9 cellular contexts compared by ENCODE assay signal in genomic region chrX:153819398-153820083, GRCh38. TPM values are rescaled to one million over a fixed set of nuclear protein-coding genes. Genes with fewer than 3 reads are reported as not detected.
DNase-seq lines count a peak whose midpoint lies in the region; ATAC-seq and TF ChIP-seq lines count a peak whose summit lies in the region.
"Had no signal": no experiment of that assay in that cellular context is flagged by ENCODE, and none has a peak within 500 bp of the region (broad histone marks: within the 10 kb centered on the region; RNA-seq: fewer than 3 reads in every experiment).

No MANE protein-coding gene starts in this region.

- DNase-seq in AG04450 (ENCODE audit: low read depth, low spot score) (no peak), choroid plexus epithelial cell (ENCODE audit: low read depth) (no peak), posterior vena cava (ENCODE audit: low spot score) (no peak)
- DNase-seq in naive thymus-derived CD8-positive, alpha-beta T cell = no peak
- no peak for DNase-seq in stimulated activated CD4-positive, alpha-beta T cell treated with anti-CD3 and anti-CD28 coated beads, Interleukin-4, amount 100 ng/mL, for 1 hour

- no peaks in the 10 kb centered on the region for H3K27me3 Mint-ChIP-seq in naive thymus-derived CD8-positive, alpha-beta T cell

- peak overlapping the region; percentile 39; the same call in 1 of the 2 replicates for H3K9ac ChIP-seq in HUES48 (ENCODE audit: low read depth, low read length)

- no peak overlapping the region for H3K27ac ChIP-seq in AG04450 (ENCODE audit: low read depth, low read length)
- H3K27ac ChIP-seq in HUES48 (ENCODE audit: low read depth, low read length) = peak overlapping the region; percentile 67
- H3K27ac ChIP-seq: epithelial cell of prostate had no signal

- H3K27ac Mint-ChIP-seq in naive thymus-derived CD8-positive, alpha-beta T cell = peak overlapping the region in 4 of 10 donors; percentile 13 to 67 (median 42)

- peaks cover 19 to 56% (median 44%) of the 10 kb centered on the region in 4 donors for H3K4me1 Mint-ChIP-seq in naive thymus-derived CD8-positive, alpha-beta T cell

- H3K36me3 Mint-ChIP-seq in naive thymus-derived CD8-positive, alpha-beta T cell = no peaks in the 10 kb centered on the region

- H3K4me3 ChIP-seq in AG04450 (ENCODE audit: low read depth, low read length) (peak overlapping the region; percentile 45), HUES48 (ENCODE audit: low read depth, low read length) (peak overlapping the region; percentile 48), choroid plexus epithelial cell (ENCODE audit: low read depth, low read length) (peak overlapping the region; percentile 29)

- H3K36me3 ChIP-seq in HUES48 (ENCODE audit: control insufficient read depth, insufficient read depth, low read length) = no peaks in the 10 kb centered on the region

- no peaks in the 10 kb centered on the region for H3K9me3 ChIP-seq in AG04450 (ENCODE audit: control insufficient read depth, insufficient read depth, low read length)
- peaks cover 38% of the 10 kb centered on the region for H3K9me3 ChIP-seq in HUES48 (ENCODE audit: control insufficient read depth, insufficient read depth, low read length)

- peak in 1 of 2 donors; percentile 5 for ATAC-seq in naive thymus-derived CD8-positive, alpha-beta T cell
- ATAC-seq in HG03439 (IDR thresholded peaks at IDR 0.05; ENCODE audit: unreplicated experiment) = no peak
- no peak for ATAC-seq in HG03442 (IDR thresholded peaks at IDR 0.05; ENCODE audit: unreplicated experiment)

- intact Hi-C loops in posterior vena cava (cut with DNase I) = no loop called here

- TF ChIP-seq CTCF in AG04450 (IDR thresholded peaks at IDR 0.05; ENCODE audit: low read depth, low read length) (no peak), choroid plexus epithelial cell (conservative IDR thresholded peaks at IDR 0.05; ENCODE audit: low read depth, low read length) (no peak)

- no peaks in the 10 kb centered on the region for H3K9me3 Mint-ChIP-seq in naive thymus-derived CD8-positive, alpha-beta T cell

- CTCF ChIA-PET in AG04450 (lab: Charles Lee) = interaction anchor here (1.0 kb wide), 1 partner anchor 103 kb away, joined by 4 read pairs; no protein-coding TSS in a partner anchor

- peaks cover 2% of the 10 kb centered on the region for H3K27me3 ChIP-seq in AG04450 (ENCODE audit: control insufficient read depth, insufficient read depth, low read length)
- H3K27me3 ChIP-seq in HUES48 (ENCODE audit: control insufficient read depth, insufficient read depth, low read length) = no peaks in the 10 kb centered on the region

- H3K4me3 Mint-ChIP-seq in naive thymus-derived CD8-positive, alpha-beta T cell = peak overlapping the region; percentile 30 to 62 (median 46)

- POLR2A ChIA-PET in AG04450 (lab: Yijun Ruan, JAX) = no interaction called here
- POLR2A ChIA-PET in naive thymus-derived CD8-positive, alpha-beta T cell (lab: Charles Lee) = interaction anchor here (0.7 kb wide), 1 partner anchor 668 kb away, joined by 4 read pairs; no protein-coding TSS in a partner anchor

- peaks cover 7% of the 10 kb centered on the region; the same call in 1 of the 2 replicates for H3K4me1 ChIP-seq in HUES48 (ENCODE audit: control insufficient read depth, insufficient read depth, low read length)

RNA-seq across cellular contexts. Expression of gene PDZD4, which starts 10.8 kb away (rescaled TPM):
- 0.04 and 0.29 TPM in 2 replicates for polyA plus RNA-seq in AG04450 (2011; rRNA removed)
- 0.18 and 0.30 TPM in 2 replicates for polyA minus RNA-seq in AG04450 (2011; rRNA and poly(A)+ RNA removed)
- under 1 TPM; 0.31 to 0.66 TPM for total RNA-seq in naive thymus-derived CD8-positive, alpha-beta T cell
- polyA plus RNA-seq in naive thymus-derived CD8-positive, alpha-beta T cell = 1 to 10 TPM in 1 of 3 donors, under 1 TPM in 1, not detected in 1; 0.41 to 1.5 TPM
- total RNA-seq in posterior vena cava = 10 to 100 TPM; 21.0 to 22.9 TPM

RNA-seq across cellular contexts. Expression of gene SSR4, which starts 25.1 kb away (rescaled TPM):
- polyA plus RNA-seq in AG04450 (2011; rRNA removed) = 277 and 363 TPM in 2 replicates
- 101 and 131 TPM in 2 replicates for polyA minus RNA-seq in AG04450 (2011; rRNA and poly(A)+ RNA removed)
- 100 to 1,000 TPM; 120 to 128 TPM for total RNA-seq in naive thymus-derived CD8-positive, alpha-beta T cell
- polyA plus RNA-seq in naive thymus-derived CD8-positive, alpha-beta T cell = 100 to 1,000 TPM; 389 to 522 (median 451) TPM
- total RNA-seq in posterior vena cava = 100 to 1,000 TPM; 164 to 225 TPM

RNA-seq across cellular contexts. Expression of gene IDH3G, which starts 25.4 kb away (rescaled TPM):
- 42.8 and 60.7 TPM in 2 replicates for polyA plus RNA-seq in AG04450 (2011; rRNA removed)
- polyA minus RNA-seq in AG04450 (2011; rRNA and poly(A)+ RNA removed) = 94.9 and 130 TPM in 2 replicates
- total RNA-seq in naive thymus-derived CD8-positive, alpha-beta T cell = 10 to 100 TPM; 47.7 to 51.2 TPM
- polyA plus RNA-seq in naive thymus-derived CD8-positive, alpha-beta T cell = 100 to 1,000 TPM in 2 of 3 donors, 10 to 100 TPM in 1; 71.9 to 109 (median 100) TPM
- 10 to 100 TPM; 43.9 to 44.1 TPM for total RNA-seq in posterior vena cava

RNA-seq across cellular contexts. Expression of gene SRPK3, which starts 38.7 kb away (rescaled TPM):
- 0.27 and 0.51 TPM in 2 replicates for polyA plus RNA-seq in AG04450 (2011; rRNA removed)
- 0.32 TPM in 1 of 2 replicates, not detected in the other for polyA minus RNA-seq in AG04450 (2011; rRNA and poly(A)+ RNA removed)
- total RNA-seq in naive thymus-derived CD8-positive, alpha-beta T cell = not detected
- not detected for polyA plus RNA-seq in naive thymus-derived CD8-positive, alpha-beta T cell
- 1 to 10 TPM; 5.4 to 9.8 TPM for total RNA-seq in posterior vena cava

RNA-seq across cellular contexts. Expression of gene PLXNB3, which starts 55.5 kb away (rescaled TPM):
- polyA plus RNA-seq in AG04450 (2011; rRNA removed) = 4.6 and 5.5 TPM in 2 replicates
- polyA minus RNA-seq in AG04450 (2011; rRNA and poly(A)+ RNA removed) = 4.8 and 6.8 TPM in 2 replicates
- total RNA-seq in naive thymus-derived CD8-positive, alpha-beta T cell = under 1 TPM; 0.34 to 0.41 TPM
- polyA plus RNA-seq in naive thymus-derived CD8-positive, alpha-beta T cell = not detected
- total RNA-seq in posterior vena cava = 10 to 100 TPM; 16.8 to 19.1 TPM

Comparison
In these comparisons a context has a peak if more than half of its experiments do, and no peak if none do; other contexts are left out.
1. RNA of gene PDZD4, which starts 10.8 kb away (total RNA-seq): 21.0 to 22.9 TPM in posterior vena cava; 0.31 to 0.66 TPM in naive thymus-derived CD8-positive, alpha-beta T cell; every median in the first group is over 10 times any median in the second.
2. Peak in every context shown above with its lines, with median percentiles within 50 percentile points of each other: H3K4me3 ChIP-seq.